23 cellular contexts compared by ENCODE assay signal in the genomic region with DNA sequence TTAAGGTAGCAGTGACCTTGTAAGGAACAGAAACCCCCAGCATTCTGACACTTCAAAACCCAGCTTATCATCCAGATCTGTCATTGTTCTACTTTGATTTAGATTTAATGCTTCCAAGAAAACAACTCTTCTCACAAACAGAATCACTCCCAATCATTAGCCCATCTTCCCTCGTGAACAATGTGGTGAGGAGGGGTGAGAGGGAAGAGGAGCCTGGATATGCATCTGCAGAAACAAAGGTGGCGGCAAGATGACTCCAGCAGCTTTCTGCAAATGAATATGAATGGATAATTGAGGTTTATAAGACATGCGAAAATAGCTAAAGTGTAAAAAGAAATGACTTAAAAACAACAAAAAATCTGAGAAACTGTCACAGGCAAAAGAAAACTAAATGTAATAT.
"Had no signal": no experiment of that assay in that cellular context is flagged by ENCODE, and none has a peak within 500 bp of the region (broad histone marks: within the 10 kb centered on the region; RNA-seq: fewer than 3 reads in every experiment).

No MANE protein-coding gene starts in this region.

- H3K36me3 ChIP-seq: colonic mucosa, esophagus squamous epithelium, heart right ventricle, prostate gland, sigmoid colon, tibial artery had no signal

- H3K4me3 ChIP-seq: colonic mucosa, esophagus squamous epithelium, heart right ventricle, lung, prostate gland, sigmoid colon, testis, tibial artery had no signal

- H3K27ac ChIP-seq: colonic mucosa, esophagus squamous epithelium, heart right ventricle, prostate gland, sigmoid colon, testis, tibial artery had no signal

- H3K27me3 ChIP-seq: colonic mucosa, esophagus squamous epithelium, heart right ventricle, sigmoid colon, testis, tibial artery had no signal

- ATAC-seq: heart right ventricle; left lobe of liver; naive thymus-derived CD4-positive, alpha-beta T cell; right cardiac atrium; stimulated activated memory B cell treated with anti-CD40 and anti-IgM and Interleukin-4, amounts not matched to agents 10 μg/mL and 1 μg/mL and 100 μg/mL, for 72 hours; stimulated activated naive CD8-positive, alpha-beta T cell treated with anti-CD3 and anti-CD28 coated beads, Interleukin-15, Interleukin-2, amounts not matched to agents 100 U/mL and 50 U/mL, for 24 hours had no signal

- H3K9me3 ChIP-seq: colonic mucosa, esophagus squamous epithelium, heart right ventricle, prostate gland, sigmoid colon, testis, tibial artery had no signal

- H3K4me1 ChIP-seq: colonic mucosa, esophagus squamous epithelium, heart right ventricle, prostate gland, sigmoid colon, testis, tibial artery had no signal

- DNase-seq: colonic mucosa; effector memory CD4-positive, alpha-beta T cell; erythroblast; esophagus squamous epithelium; foreskin melanocyte; glutamatergic neuron; heart right ventricle; hippocampal formation; immature natural killer cell; midbrain; naive thymus-derived CD4-positive, alpha-beta T cell; right cardiac atrium; sigmoid colon; stimulated activated CD4-positive, alpha-beta T cell treated with anti-CD3 and anti-CD28 coated beads, Interleukin-2, amount 100 ng/mL, for 24 hours; stimulated activated CD4-positive, alpha-beta T cell treated with anti-CD3 and anti-CD28 coated beads, Interleukin-4, amount 100 ng/mL, for 24 hours; stimulated activated naive CD8-positive, alpha-beta T cell treated with anti-CD3 and anti-CD28 coated beads, Interleukin-15, Interleukin-2, amounts not matched to agents 100 U/mL and 50 U/mL, for 24 hours; substantia nigra; testis; tibial artery had no signal
